Comparison of ENCODE assay signal across 5 cellular contexts in genomic region chrX:153132924-153133323, GRCh38. TPM values are rescaled to one million over a fixed set of nuclear protein-coding genes. Genes with fewer than 3 reads are reported as not detected.
"Had no signal": no experiment of that assay in that cellular context is flagged by ENCODE, and none has a peak within 500 bp of the region (broad histone marks: within the 10 kb centered on the region; RNA-seq: fewer than 3 reads in every experiment).

No MANE protein-coding gene starts in this region.

RNA-seq across cellular contexts. Expression of gene MAGEA1, which starts 46.2 kb away (rescaled TPM):
- total RNA-seq: GM23248, H1, H7, H9, HFFc6 had no signal
- polyA plus RNA-seq: GM23248, H1 had no signal
